Comparison of ENCODE assay signal across 19 cellular contexts in genomic region chr15:33494306-33494705, GRCh38.
"Had no signal": no experiment of that assay in that cellular context is flagged by ENCODE, and none has a peak within 500 bp of the region (broad histone marks: within the 10 kb centered on the region; RNA-seq: fewer than 3 reads in every experiment).

No MANE protein-coding gene starts in this region.

- DNase-seq: IMR-90; Karpas-422; KG1; MM.1S; NCI-H1092 treated with DMSO at 0.1 percent for 48 hours; NCI-H1436; NCI-H187 treated with DMSO at 0.1 percent for 48 hours; NCI-H2029 treated with DMSO at 0.1 percent for 48 hours; NCI-H2171 treated with DMSO at 0.1 percent for 48 hours; NCI-H345; NCI-H446 treated with DMSO at 0.1 percent for 48 hours; NCI-H510A treated with DMSO at 0.1 percent for 48 hours; NCI-H526; NCI-H748 treated with DMSO at 0.1 percent for 48 hours; NK-92 treated with Interleukin-12 subunit alpha and Interleukin-12 subunit beta, amount 100 ng/mL, for 24 hours; PC-9; Peyer's patch; SHP77 treated with DMSO at 0.1 percent for 48 hours; SJCRH30 had no signal

- H3K4me3 ChIP-seq: PC-9, Peyer's patch, SJCRH30 had no signal

- H3K9me3 ChIP-seq: Peyer's patch had no signal

- H3K4me1 ChIP-seq: Peyer's patch had no signal

- H3K27me3 ChIP-seq: Peyer's patch, SJCRH30 had no signal

- H3K36me3 ChIP-seq: Peyer's patch had no signal

- H3K27ac ChIP-seq: PC-9, Peyer's patch, SJCRH30 had no signal
